ENCODE assay signal across 1 cellular context in the genomic region with DNA sequence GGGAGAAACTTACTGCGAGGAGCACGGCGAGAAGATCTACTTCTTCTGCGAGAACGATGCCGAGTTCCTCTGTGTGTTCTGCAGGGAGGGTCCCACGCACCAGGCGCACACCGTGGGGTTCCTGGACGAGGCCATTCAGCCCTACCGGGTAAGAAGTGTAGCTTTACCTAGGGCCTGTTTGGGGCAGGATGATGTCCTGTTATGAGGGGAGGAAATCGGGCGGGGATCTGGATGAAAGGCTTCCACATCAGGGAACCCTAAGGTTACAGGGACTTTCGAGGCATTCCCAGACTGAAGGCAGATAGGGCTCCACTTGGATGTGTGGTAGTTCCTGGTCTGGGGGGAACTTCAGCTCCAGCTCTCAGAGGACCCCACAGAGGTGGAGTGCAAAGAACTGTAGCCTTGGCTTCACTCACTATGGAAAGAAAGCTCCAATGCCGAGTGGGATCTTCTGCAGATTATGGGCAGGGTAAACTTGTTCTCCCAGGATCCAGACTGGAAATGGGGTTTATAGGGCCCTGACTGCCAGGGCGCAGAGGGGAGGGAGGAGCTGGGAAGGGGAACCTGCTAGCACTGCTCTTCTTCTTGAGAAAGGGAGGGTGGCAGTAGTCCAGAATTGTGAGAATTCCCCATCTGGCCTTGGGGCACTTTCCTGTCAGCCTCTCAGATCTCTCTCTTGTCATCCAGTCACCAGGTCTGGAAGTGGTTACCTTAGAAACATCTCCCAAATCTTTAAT.
TF ChIP-seq lines count a peak whose summit lies in the region.

No MANE protein-coding gene starts in this region.

TF ChIP-seq in HepG2, 621 proteins besides CTCF, POLR2A, EP300 and RAD21 (continued from another document and continues in another):
- TF ChIP-seq, protein P1, sequence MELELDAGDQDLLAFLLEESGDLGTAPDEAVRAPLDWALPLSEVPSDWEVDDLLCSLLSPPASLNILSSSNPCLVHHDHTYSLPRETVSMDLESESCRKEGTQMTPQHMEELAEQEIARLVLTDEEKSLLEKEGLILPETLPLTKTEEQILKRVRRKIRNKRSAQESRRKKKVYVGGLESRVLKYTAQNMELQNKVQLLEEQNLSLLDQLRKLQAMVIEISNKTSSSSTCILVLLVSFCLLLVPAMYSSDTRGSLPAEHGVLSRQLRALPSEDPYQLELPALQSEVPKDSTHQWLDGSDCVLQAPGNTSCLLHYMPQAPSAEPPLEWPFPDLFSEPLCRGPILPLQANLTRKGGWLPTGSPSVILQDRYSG (CRISPR knock-in tag; IDR thresholded peaks at IDR 0.05): no peak
- TF ChIP-seq, protein P2, sequence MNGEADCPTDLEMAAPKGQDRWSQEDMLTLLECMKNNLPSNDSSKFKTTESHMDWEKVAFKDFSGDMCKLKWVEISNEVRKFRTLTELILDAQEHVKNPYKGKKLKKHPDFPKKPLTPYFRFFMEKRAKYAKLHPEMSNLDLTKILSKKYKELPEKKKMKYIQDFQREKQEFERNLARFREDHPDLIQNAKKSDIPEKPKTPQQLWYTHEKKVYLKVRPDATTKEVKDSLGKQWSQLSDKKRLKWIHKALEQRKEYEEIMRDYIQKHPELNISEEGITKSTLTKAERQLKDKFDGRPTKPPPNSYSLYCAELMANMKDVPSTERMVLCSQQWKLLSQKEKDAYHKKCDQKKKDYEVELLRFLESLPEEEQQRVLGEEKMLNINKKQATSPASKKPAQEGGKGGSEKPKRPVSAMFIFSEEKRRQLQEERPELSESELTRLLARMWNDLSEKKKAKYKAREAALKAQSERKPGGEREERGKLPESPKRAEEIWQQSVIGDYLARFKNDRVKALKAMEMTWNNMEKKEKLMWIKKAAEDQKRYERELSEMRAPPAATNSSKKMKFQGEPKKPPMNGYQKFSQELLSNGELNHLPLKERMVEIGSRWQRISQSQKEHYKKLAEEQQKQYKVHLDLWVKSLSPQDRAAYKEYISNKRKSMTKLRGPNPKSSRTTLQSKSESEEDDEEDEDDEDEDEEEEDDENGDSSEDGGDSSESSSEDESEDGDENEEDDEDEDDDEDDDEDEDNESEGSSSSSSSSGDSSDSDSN (CRISPR knock-in tag; IDR thresholded peaks at IDR 0.05): peak; percentile 4
- TF ChIP-seq, protein P3, sequence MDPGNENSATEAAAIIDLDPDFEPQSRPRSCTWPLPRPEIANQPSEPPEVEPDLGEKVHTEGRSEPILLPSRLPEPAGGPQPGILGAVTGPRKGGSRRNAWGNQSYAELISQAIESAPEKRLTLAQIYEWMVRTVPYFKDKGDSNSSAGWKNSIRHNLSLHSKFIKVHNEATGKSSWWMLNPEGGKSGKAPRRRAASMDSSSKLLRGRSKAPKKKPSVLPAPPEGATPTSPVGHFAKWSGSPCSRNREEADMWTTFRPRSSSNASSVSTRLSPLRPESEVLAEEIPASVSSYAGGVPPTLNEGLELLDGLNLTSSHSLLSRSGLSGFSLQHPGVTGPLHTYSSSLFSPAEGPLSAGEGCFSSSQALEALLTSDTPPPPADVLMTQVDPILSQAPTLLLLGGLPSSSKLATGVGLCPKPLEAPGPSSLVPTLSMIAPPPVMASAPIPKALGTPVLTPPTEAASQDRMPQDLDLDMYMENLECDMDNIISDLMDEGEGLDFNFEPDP (CRISPR knock-in tag; conservative IDR thresholded peaks at IDR 0.05): 0 out of 2 replicates have a peak, but pooled peaks have one; percentile 63
- TF ChIP-seq RBM22 (optimal IDR thresholded peaks at IDR 0.05; ENCODE audit: low read length) (no peak), ZNF747 (CRISPR knock-in tag; IDR thresholded peaks at IDR 0.05; ENCODE audit: borderline replicate concordance) (0 out of 2 replicates have a peak, but pooled peaks have one; percentile 26), ZNF263 (CRISPR knock-in tag; IDR thresholded peaks at IDR 0.05) (0 out of 2 replicates have a peak, but pooled peaks have one; percentile 45), NFIB (CRISPR knock-in tag; IDR thresholded peaks at IDR 0.05; ENCODE audit: borderline replicate concordance) (0 out of 2 replicates have a peak, but pooled peaks have one; percentile 32), NFE2L2 (IDR thresholded peaks at IDR 0.05; ENCODE audit: low read length) (no peak), ZNF33B (CRISPR knock-in tag; IDR thresholded peaks at IDR 0.05) (no peak), ZNF20 (CRISPR knock-in tag; IDR thresholded peaks at IDR 0.05) (no peak), SMAD9 (CRISPR knock-in tag; IDR thresholded peaks at IDR 0.05) (0 out of 2 replicates have a peak, but pooled peaks have one; percentile 74), ZNF264 (CRISPR knock-in tag; IDR thresholded peaks at IDR 0.05) (no peak), SP4 (CRISPR knock-in tag; IDR thresholded peaks at IDR 0.05) (no peak), JARID2 (CRISPR knock-in tag; IDR thresholded peaks at IDR 0.05; ENCODE audit: insufficient replicate concordance) (no peak), CEBPB (IDR thresholded peaks at IDR 0.05; ENCODE audit: borderline replicate concordance, low read depth, low read length) (no peak), ZNF547 (CRISPR knock-in tag; IDR thresholded peaks at IDR 0.05) (0 out of 2 replicates have a peak, but pooled peaks have one; percentile 31), TOE1 (CRISPR knock-in tag; IDR thresholded peaks at IDR 0.05) (no peak), PHF8 (CRISPR knock-in tag; IDR thresholded peaks at IDR 0.05) (0 out of 2 replicates have a peak, but pooled peaks have one; percentile 3), ZNF501 (CRISPR knock-in tag; IDR thresholded peaks at IDR 0.05) (peak; percentile 32; the same call in 1 of the 2 replicates), ZBTB38 (CRISPR knock-in tag; IDR thresholded peaks at IDR 0.05) (0 out of 2 replicates have a peak, but pooled peaks have one; percentile 3), NFRKB (IDR thresholded peaks at IDR 0.05) (no peak), HOXA5 (CRISPR knock-in tag; IDR thresholded peaks at IDR 0.05) (peak; percentile 29; the same call in 1 of the 2 replicates), ZNF607 (CRISPR knock-in tag; IDR thresholded peaks at IDR 0.05; ENCODE audit: borderline replicate concordance) (peak; percentile 25; the same call in 1 of the 2 replicates), SRSF1 (optimal IDR thresholded peaks at IDR 0.05; ENCODE audit: low read depth, low read length) (peak; percentile 7), BRD4 (CRISPR knock-in tag; IDR thresholded peaks at IDR 0.05) (no peak), ELF1 (CRISPR knock-in tag; IDR thresholded peaks at IDR 0.05) (0 out of 2 replicates have a peak, but pooled peaks have one; percentile 4), ZNF510 (CRISPR knock-in tag; IDR thresholded peaks at IDR 0.05; ENCODE audit: low read depth) (peak; percentile 4; the same call in 1 of the 2 replicates), GATAD1 (CRISPR knock-in tag; IDR thresholded peaks at IDR 0.05) (no peak), ZNF672 (CRISPR knock-in tag; IDR thresholded peaks at IDR 0.05) (0 out of 2 replicates have a peak, but pooled peaks have one; percentile 2), MYNN (CRISPR knock-in tag; IDR thresholded peaks at IDR 0.05; ENCODE audit: low read depth) (no peak), EED (CRISPR knock-in tag; IDR thresholded peaks at IDR 0.05) (0 out of 2 replicates have a peak, but pooled peaks have one; percentile 34)
- TF ChIP-seq, protein P4, sequence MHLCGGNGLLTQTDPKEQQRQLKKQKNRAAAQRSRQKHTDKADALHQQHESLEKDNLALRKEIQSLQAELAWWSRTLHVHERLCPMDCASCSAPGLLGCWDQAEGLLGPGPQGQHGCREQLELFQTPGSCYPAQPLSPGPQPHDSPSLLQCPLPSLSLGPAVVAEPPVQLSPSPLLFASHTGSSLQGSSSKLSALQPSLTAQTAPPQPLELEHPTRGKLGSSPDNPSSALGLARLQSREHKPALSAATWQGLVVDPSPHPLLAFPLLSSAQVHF (CRISPR knock-in tag; IDR thresholded peaks at IDR 0.05): peak; percentile 58; the same call in 1 of the 2 replicates
- TF ChIP-seq, protein P5, sequence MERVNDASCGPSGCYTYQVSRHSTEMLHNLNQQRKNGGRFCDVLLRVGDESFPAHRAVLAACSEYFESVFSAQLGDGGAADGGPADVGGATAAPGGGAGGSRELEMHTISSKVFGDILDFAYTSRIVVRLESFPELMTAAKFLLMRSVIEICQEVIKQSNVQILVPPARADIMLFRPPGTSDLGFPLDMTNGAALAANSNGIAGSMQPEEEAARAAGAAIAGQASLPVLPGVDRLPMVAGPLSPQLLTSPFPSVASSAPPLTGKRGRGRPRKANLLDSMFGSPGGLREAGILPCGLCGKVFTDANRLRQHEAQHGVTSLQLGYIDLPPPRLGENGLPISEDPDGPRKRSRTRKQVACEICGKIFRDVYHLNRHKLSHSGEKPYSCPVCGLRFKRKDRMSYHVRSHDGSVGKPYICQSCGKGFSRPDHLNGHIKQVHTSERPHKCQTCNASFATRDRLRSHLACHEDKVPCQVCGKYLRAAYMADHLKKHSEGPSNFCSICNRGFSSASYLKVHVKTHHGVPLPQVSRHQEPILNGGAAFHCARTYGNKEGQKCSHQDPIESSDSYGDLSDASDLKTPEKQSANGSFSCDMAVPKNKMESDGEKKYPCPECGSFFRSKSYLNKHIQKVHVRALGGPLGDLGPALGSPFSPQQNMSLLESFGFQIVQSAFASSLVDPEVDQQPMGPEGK (CRISPR knock-in tag; IDR thresholded peaks at IDR 0.05): no peak
- TF ChIP-seq, protein P6, sequence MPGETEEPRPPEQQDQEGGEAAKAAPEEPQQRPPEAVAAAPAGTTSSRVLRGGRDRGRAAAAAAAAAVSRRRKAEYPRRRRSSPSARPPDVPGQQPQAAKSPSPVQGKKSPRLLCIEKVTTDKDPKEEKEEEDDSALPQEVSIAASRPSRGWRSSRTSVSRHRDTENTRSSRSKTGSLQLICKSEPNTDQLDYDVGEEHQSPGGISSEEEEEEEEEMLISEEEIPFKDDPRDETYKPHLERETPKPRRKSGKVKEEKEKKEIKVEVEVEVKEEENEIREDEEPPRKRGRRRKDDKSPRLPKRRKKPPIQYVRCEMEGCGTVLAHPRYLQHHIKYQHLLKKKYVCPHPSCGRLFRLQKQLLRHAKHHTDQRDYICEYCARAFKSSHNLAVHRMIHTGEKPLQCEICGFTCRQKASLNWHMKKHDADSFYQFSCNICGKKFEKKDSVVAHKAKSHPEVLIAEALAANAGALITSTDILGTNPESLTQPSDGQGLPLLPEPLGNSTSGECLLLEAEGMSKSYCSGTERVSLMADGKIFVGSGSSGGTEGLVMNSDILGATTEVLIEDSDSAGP (CRISPR knock-in tag; IDR thresholded peaks at IDR 0.05; ENCODE audit: borderline replicate concordance): peak; percentile 1; the same call in 1 of the 2 replicates
- TF ChIP-seq, protein P7, sequence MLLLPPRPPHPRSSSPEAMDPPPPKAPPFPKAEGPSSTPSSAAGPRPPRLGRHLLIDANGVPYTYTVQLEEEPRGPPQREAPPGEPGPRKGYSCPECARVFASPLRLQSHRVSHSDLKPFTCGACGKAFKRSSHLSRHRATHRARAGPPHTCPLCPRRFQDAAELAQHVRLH (CRISPR knock-in tag; IDR thresholded peaks at IDR 0.05; ENCODE audit: borderline replicate concordance, low read depth): 0 out of 2 replicates have a peak, but pooled peaks have one; percentile 5
- TF ChIP-seq, protein P8, sequence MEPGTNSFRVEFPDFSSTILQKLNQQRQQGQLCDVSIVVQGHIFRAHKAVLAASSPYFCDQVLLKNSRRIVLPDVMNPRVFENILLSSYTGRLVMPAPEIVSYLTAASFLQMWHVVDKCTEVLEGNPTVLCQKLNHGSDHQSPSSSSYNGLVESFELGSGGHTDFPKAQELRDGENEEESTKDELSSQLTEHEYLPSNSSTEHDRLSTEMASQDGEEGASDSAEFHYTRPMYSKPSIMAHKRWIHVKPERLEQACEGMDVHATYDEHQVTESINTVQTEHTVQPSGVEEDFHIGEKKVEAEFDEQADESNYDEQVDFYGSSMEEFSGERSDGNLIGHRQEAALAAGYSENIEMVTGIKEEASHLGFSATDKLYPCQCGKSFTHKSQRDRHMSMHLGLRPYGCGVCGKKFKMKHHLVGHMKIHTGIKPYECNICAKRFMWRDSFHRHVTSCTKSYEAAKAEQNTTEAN (CRISPR knock-in tag; conservative IDR thresholded peaks at IDR 0.05): 0 out of 2 replicates have a peak, but pooled peaks have one; percentile 5
- TF ChIP-seq, protein P9, sequence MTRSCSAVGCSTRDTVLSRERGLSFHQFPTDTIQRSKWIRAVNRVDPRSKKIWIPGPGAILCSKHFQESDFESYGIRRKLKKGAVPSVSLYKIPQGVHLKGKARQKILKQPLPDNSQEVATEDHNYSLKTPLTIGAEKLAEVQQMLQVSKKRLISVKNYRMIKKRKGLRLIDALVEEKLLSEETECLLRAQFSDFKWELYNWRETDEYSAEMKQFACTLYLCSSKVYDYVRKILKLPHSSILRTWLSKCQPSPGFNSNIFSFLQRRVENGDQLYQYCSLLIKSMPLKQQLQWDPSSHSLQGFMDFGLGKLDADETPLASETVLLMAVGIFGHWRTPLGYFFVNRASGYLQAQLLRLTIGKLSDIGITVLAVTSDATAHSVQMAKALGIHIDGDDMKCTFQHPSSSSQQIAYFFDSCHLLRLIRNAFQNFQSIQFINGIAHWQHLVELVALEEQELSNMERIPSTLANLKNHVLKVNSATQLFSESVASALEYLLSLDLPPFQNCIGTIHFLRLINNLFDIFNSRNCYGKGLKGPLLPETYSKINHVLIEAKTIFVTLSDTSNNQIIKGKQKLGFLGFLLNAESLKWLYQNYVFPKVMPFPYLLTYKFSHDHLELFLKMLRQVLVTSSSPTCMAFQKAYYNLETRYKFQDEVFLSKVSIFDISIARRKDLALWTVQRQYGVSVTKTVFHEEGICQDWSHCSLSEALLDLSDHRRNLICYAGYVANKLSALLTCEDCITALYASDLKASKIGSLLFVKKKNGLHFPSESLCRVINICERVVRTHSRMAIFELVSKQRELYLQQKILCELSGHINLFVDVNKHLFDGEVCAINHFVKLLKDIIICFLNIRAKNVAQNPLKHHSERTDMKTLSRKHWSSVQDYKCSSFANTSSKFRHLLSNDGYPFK (CRISPR knock-in tag; IDR thresholded peaks at IDR 0.05; ENCODE audit: borderline replicate concordance): no peak; the same call in 1 of the 2 replicates
- TF ChIP-seq, protein P10, sequence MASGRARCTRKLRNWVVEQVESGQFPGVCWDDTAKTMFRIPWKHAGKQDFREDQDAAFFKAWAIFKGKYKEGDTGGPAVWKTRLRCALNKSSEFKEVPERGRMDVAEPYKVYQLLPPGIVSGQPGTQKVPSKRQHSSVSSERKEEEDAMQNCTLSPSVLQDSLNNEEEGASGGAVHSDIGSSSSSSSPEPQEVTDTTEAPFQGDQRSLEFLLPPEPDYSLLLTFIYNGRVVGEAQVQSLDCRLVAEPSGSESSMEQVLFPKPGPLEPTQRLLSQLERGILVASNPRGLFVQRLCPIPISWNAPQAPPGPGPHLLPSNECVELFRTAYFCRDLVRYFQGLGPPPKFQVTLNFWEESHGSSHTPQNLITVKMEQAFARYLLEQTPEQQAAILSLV (CRISPR knock-in tag; IDR thresholded peaks at IDR 0.05; ENCODE audit: borderline replicate concordance): 0 out of 2 replicates have a peak, but pooled peaks have one; percentile 25
- TF ChIP-seq, protein P11, sequence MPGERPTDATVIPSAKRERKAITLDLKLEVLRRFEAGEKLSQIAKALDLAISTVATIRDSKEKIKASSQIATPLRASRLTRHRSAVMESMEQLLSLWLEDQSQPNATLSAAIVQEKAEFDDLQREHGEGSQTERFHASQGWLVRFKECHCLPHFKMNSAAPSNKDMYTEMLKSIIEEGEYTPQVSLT (CRISPR knock-in tag; IDR thresholded peaks at IDR 0.05; ENCODE audit: borderline replicate concordance, low read depth): no peak
